Comparison of ENCODE assay signal across 8 cellular contexts in the genomic region with DNA sequence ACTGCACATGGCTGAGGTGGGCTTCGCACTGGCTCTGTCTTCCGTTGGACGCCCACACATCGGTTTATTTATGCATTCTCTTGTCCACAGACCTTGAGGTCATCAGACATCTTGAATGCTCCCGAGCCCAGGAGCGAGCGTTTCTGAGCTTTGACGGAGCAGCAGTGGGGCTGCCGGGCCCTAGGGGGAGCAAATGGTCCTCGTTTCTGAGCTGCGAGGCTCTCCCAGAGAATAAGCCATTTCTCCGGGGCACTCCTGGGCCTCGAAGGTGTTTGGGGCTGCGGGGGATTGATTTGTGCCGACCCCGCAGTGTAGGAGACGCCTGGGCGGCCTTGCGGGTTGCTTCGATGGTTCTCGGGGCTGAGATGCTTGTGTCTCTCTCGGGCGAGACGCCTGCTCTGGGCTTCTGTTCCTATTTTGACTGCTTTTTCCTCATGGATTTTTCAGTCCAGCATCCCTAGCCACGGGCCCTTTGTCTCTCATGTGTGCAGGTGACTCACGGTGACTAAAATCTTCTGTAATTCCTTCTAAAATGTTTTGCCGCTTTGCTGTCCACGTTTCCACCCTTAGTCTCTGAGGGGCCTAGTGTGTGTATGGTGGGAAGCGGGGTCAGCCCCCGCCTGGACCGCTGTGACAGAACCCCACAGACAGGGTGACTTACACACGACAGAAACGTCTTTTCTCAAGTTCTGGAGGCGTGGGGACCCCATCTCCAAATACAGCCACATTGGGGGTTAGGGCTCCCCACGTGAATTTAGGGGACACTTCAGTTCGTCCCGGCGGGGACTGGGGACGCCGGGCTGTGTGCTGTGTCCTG.
DNase-seq lines count a peak whose midpoint lies in the region; ATAC-seq and TF ChIP-seq lines count a peak whose summit lies in the region.

No MANE protein-coding gene starts in this region.

- no peaks in the 10 kb centered on the region for H3K36me3 Mint-ChIP-seq in activated CD4-positive, alpha-beta T cell treated with anti-CD3 and anti-CD28 coated beads, Interleukin-2, amount 10 ng/mL, durations not matched to agents 24 days and 14 days (ENCODE audit: low read depth)

- H3K4me3 ChIP-seq in BE2C (ENCODE audit: low read depth, low read length): peak overlapping the region; percentile 62
- peak overlapping the region; percentile 32 for H3K4me3 ChIP-seq in HEK293 (ENCODE audit: low read depth, low read length)
- H3K4me3 ChIP-seq in fibroblast of lung (replicated peaks in 1 of 4; ENCODE audit: control extremely low read depth in 1 of 4, insufficient read depth in 1 of 4, low read depth in 3 of 4, low read length in 4 of 4): peak overlapping the region; percentile 8 to 60 (median 40)
- H3K4me3 ChIP-seq in neural cell (ENCODE audit: low read length): peak overlapping the region; percentile 53

- POLR2A ChIA-PET in HEK293 (lab: Yijun Ruan, JAX): interaction anchor here (0.5 to 1.1 kb wide), 3 partner anchors 62 to 757 kb away, joined by 3 to 7 read pairs (median 4); partner anchors contain the start of genes AURKAIP1, FAAP20, MORN1 and RER1

- H2AFZ ChIP-seq in fibroblast of lung (ENCODE audit: low read length) (peak overlapping the region; percentile 75), neural cell (ENCODE audit: low read depth, low read length) (no peak overlapping the region)

- H3K4me2 ChIP-seq in fibroblast of lung (ENCODE audit: extremely low read depth, insufficient read depth, low read length) (peak overlapping the region; percentile 87), neural cell (ENCODE audit: low read length) (no peak overlapping the region)

- no peak for TF ChIP-seq EP300 in neural cell (conservative IDR thresholded peaks at IDR 0.05; ENCODE audit: poor library complexity, severe bottlenecking)

- H3K27me3 ChIP-seq in BE2C (no peaks in the 10 kb centered on the region), fibroblast of lung (ENCODE audit: control insufficient read depth, insufficient read depth, low read length) (no peaks in the 10 kb centered on the region), neural cell (ENCODE audit: insufficient read depth, low read depth, low read length) (no peaks in the 10 kb centered on the region)

- peak overlapping the region; percentile 81 for H3K27ac Mint-ChIP-seq in activated CD4-positive, alpha-beta T cell treated with anti-CD3 and anti-CD28 coated beads, Interleukin-2, amount 10 ng/mL, durations not matched to agents 24 days and 14 days

- no peaks in the 10 kb centered on the region for H3K36me3 ChIP-seq in BE2C
- peaks cover 0 to 15% of the 10 kb centered on the region in 2 experiments; a peak in 1 of 3 replicates for H3K36me3 ChIP-seq in HEK293 (ENCODE audit: control insufficient read depth in 2 of 2, insufficient read depth in 1 of 2, low read length in 2 of 2)
- H3K36me3 ChIP-seq in fibroblast of lung (ENCODE audit: control insufficient read depth, insufficient read depth, low read length): no peaks in the 10 kb centered on the region
- H3K36me3 ChIP-seq in neural cell (ENCODE audit: insufficient read depth, low read length): no peaks in the 10 kb centered on the region

- H3K9me3 Mint-ChIP-seq in activated CD4-positive, alpha-beta T cell treated with anti-CD3 and anti-CD28 coated beads, Interleukin-2, amount 10 ng/mL, durations not matched to agents 24 days and 14 days: no peaks in the 10 kb centered on the region

- H3K9ac ChIP-seq in fibroblast of lung (ENCODE audit: insufficient read depth, low read length) (peak overlapping the region; percentile 75), neural cell (ENCODE audit: low read length) (no peak overlapping the region)

- TF ChIP-seq CTCF in BE2C (IDR thresholded peaks at IDR 0.05; ENCODE audit: low read depth, low read length) (peak; percentile 55), HEK293 (tag by site-specific recombination; IDR thresholded peaks at IDR 0.05) (0 out of 2 replicates have a peak, but pooled peaks have one; percentile 30), fibroblast of lung (conservative IDR thresholded peaks at IDR 0.05 in 1 of 2, IDR thresholded peaks at IDR 0.05 in 1 of 2; ENCODE audit: low read depth in 1 of 2, low read length in 2 of 2) (peak; percentile 61 to 63), neural cell (IDR thresholded peaks at IDR 0.05; ENCODE audit: poor library complexity, severe bottlenecking) (no peak)

- H3K27ac ChIP-seq in HEK293 (ENCODE audit: extremely low read depth, low read depth, low read length) (no peak overlapping the region), fibroblast of lung (ENCODE audit: insufficient read depth, low read length) (peak overlapping the region; percentile 97), neural cell (ENCODE audit: low read length) (no peak overlapping the region)

- no peaks in the 10 kb centered on the region for H3K27me3 Mint-ChIP-seq in activated CD4-positive, alpha-beta T cell treated with anti-CD3 and anti-CD28 coated beads, Interleukin-2, amount 10 ng/mL, durations not matched to agents 24 days and 14 days

- CTCF ChIA-PET in HEK293 (lab: Yijun Ruan, JAX): interaction anchor here (0.7 to 0.9 kb wide), 3 partner anchors 24 to 88 kb away, joined by 3 to 4 read pairs (median 4); no protein-coding TSS in a partner anchor

- H3K4me3 Mint-ChIP-seq in activated CD4-positive, alpha-beta T cell treated with anti-CD3 and anti-CD28 coated beads, Interleukin-2, amount 10 ng/mL, durations not matched to agents 24 days and 14 days: peak overlapping the region; percentile 83

- peak; percentile 64 for DNase-seq in BE2C
- peak; percentile 71 for DNase-seq in activated CD4-positive, alpha-beta T cell treated with anti-CD3 and anti-CD28 coated beads, Interleukin-2, amount 10 ng/mL, durations not matched to agents 24 days and 14 days
- peak; percentile 61 to 75 for DNase-seq in fibroblast of lung (ENCODE audit: low read depth in 2 of 2)

- H3K4me1 ChIP-seq in BE2C (peaks cover 17% of the 10 kb centered on the region), HEK293 (ENCODE audit: control insufficient read depth, insufficient read depth, low read length) (peaks cover 3% of the 10 kb centered on the region), fibroblast of lung (ENCODE audit: control insufficient read depth, extremely low read depth, insufficient read depth, low read length) (peaks cover 5% of the 10 kb centered on the region)

- TF ChIP-seq RAD21 in neural cell (conservative IDR thresholded peaks at IDR 0.05): no peak

- no peaks in the 10 kb centered on the region for H3F3A ChIP-seq in neural cell (ENCODE audit: insufficient read depth, low read length, poor library complexity, severe bottlenecking)

- no peaks in the 10 kb centered on the region for H3K9me2 ChIP-seq in neural cell (ENCODE audit: insufficient read depth, low read length)

- intact Hi-C loops in activated CD4-positive, alpha-beta T cell treated with anti-CD3 and anti-CD28 coated beads, Interleukin-2, amount 10 ng/mL, durations not matched to agents 24 days and 14 days (cut with micrococcal nuclease): loop anchor here (1.0 kb wide), 1 partner anchor 394 kb away; the partner anchor contains the start of gene PANK4

- H3K4me1 Mint-ChIP-seq in activated CD4-positive, alpha-beta T cell treated with anti-CD3 and anti-CD28 coated beads, Interleukin-2, amount 10 ng/mL, durations not matched to agents 24 days and 14 days: peaks cover 4% of the 10 kb centered on the region

- ATAC-seq in GM18867 (IDR thresholded peaks at IDR 0.05; ENCODE audit: unreplicated experiment) (no peak), GM21723 (IDR thresholded peaks at IDR 0.05; ENCODE audit: unreplicated experiment) (no peak), HG03469 (IDR thresholded peaks at IDR 0.05; ENCODE audit: unreplicated experiment) (no peak)

- H4K20me1 ChIP-seq in fibroblast of lung (ENCODE audit: control insufficient read depth, extremely low read depth, insufficient read depth, low read length) (no peaks in the 10 kb centered on the region), neural cell (ENCODE audit: insufficient read depth) (no peaks in the 10 kb centered on the region)

- H3K9me3 ChIP-seq in BE2C (no peaks in the 10 kb centered on the region), HEK293 (ENCODE audit: control insufficient read depth, insufficient read depth, low read depth, low read length) (no peaks in the 10 kb centered on the region), fibroblast of lung (ENCODE audit: control insufficient read depth, insufficient read depth, low read depth, low read length) (no peaks in the 10 kb centered on the region), neural cell (ENCODE audit: low read length) (no peaks in the 10 kb centered on the region)

- no peaks in the 10 kb centered on the region for H3K79me2 ChIP-seq in fibroblast of lung (ENCODE audit: control insufficient read depth, insufficient read depth, low read length)
- H3K79me2 ChIP-seq in neural cell (replicated peaks; ENCODE audit: insufficient read depth, low read length): no peaks in the 10 kb centered on the region

TF ChIP-seq in HEK293, 187 proteins besides CTCF, POLR2A, EP300 and RAD21 (continues in another document):
- no peak for TF ChIP-seq ZNF133 (tag by site-specific recombination; IDR thresholded peaks at IDR 0.05)
- TF ChIP-seq ZNF335 (tag by site-specific recombination; conservative IDR thresholded peaks at IDR 0.05): 0 out of 2 replicates have a peak, but pooled peaks have one; percentile 6

TF ChIP-seq in neural cell, 6 proteins besides CTCF, POLR2A, EP300 and RAD21 (continues in another document):
- no peak for TF ChIP-seq POLR2AphosphoS5 (IDR thresholded peaks at IDR 0.05)
- no peak for TF ChIP-seq SMC3 (conservative IDR thresholded peaks at IDR 0.05; ENCODE audit: poor library complexity)
- TF ChIP-seq MXI1 (conservative IDR thresholded peaks at IDR 0.05; ENCODE audit: poor library complexity, severe bottlenecking): no peak
